ENCODE assay signal across 36 cellular contexts in genomic region chr5:15386122-15386521, GRCh38.
"Had no signal": no experiment of that assay in that cellular context is flagged by ENCODE, and none has a peak within 500 bp of the region (broad histone marks: within the 10 kb centered on the region; RNA-seq: fewer than 3 reads in every experiment).

No MANE protein-coding gene starts in this region.

- H3K9me3 Mint-ChIP-seq: activated CD4-positive, alpha-beta memory T cell treated with anti-CD3 and anti-CD28 coated beads for 36 hours; activated CD8-positive, alpha-beta T cell treated with anti-CD3 and anti-CD28 coated beads for 36 hours; activated naive CD8-positive, alpha-beta T cell treated with anti-CD3 and anti-CD28 coated beads for 36 hours; activated T-cell treated with anti-CD3 and anti-CD28 coated beads, Interleukin-2, amount 50 U/mL, for 4 hours; activated T-cell treated with anti-CD3 and anti-CD28 coated beads, Interleukin-2, amount 50 U/mL, for 72 hours had no signal

- H3K27me3 Mint-ChIP-seq: activated B cell treated with CpG ODN at 0.5 μM for 24 hours; activated CD4-positive, alpha-beta memory T cell treated with anti-CD3 and anti-CD28 coated beads for 36 hours; activated CD4-positive, alpha-beta T cell treated with anti-CD3 and anti-CD28 coated beads, Interleukin-2, amount 10 ng/mL, durations not matched to agents 24 days and 14 days; activated CD8-positive, alpha-beta T cell treated with anti-CD3 and anti-CD28 coated beads for 36 hours; activated T-helper 17 cell treated with anti-CD3 and anti-CD28 coated beads, Interleukin-2, amount 50 U/mL, for 72 hours; brain; central memory CD8-positive, alpha-beta T cell had no signal

- H3K27ac ChIP-seq: ascending aorta, cardiac muscle cell, VCaP had no signal

- H3K4me1 Mint-ChIP-seq: activated B cell treated with CpG ODN at 0.5 μM for 24 hours; activated CD4-positive, alpha-beta T cell treated with anti-CD3 and anti-CD28 coated beads, Interleukin-2, amount 10 ng/mL, durations not matched to agents 24 days and 14 days; activated naive CD8-positive, alpha-beta T cell treated with anti-CD3 and anti-CD28 coated beads for 36 hours; activated T-helper 17 cell treated with anti-CD3 and anti-CD28 coated beads, Interleukin-2, amount 50 U/mL, for 72 hours; brain; central memory CD8-positive, alpha-beta T cell had no signal

- H3K36me3 Mint-ChIP-seq: activated CD4-positive, alpha-beta memory T cell treated with anti-CD3 and anti-CD28 coated beads for 36 hours; activated naive CD4-positive, alpha-beta T cell treated with anti-CD3 and anti-CD28 coated beads, Interleukin-2, amount 50 U/mL, for 72 hours; activated naive CD8-positive, alpha-beta T cell treated with anti-CD3 and anti-CD28 coated beads for 36 hours; brain had no signal

- DNase-seq: activated B cell treated with CpG ODN at 0.5 μM for 24 hours; activated CD4-positive, alpha-beta memory T cell treated with anti-CD3 and anti-CD28 coated beads for 36 hours; activated CD4-positive, alpha-beta T cell treated with anti-CD3 and anti-CD28 coated beads for 4 hours; activated CD4-positive, alpha-beta T cell treated with anti-CD3 and anti-CD28 coated beads, Interleukin-2, amount 10 ng/mL, durations not matched to agents 24 days and 14 days; activated CD4-positive, alpha-beta T cell treated with anti-CD3 and anti-CD28 coated beads, Interleukin-2, amount 50 U/mL, for 1 hour; activated CD4-positive, alpha-beta T cell treated with anti-CD3 and anti-CD28 coated beads, Interleukin-2, amount 50 U/mL, for 4 hours; activated CD4-positive, CD25-positive, alpha-beta regulatory T cell treated with anti-CD3 and anti-CD28 coated beads, Interleukin-2, amount 50 U/mL, for 72 hours; activated CD8-positive, alpha-beta memory T cell treated with anti-CD3 and anti-CD28 coated beads, Interleukin-2, amount 50 U/mL, for 4 hours; activated CD8-positive, alpha-beta T cell treated with anti-CD3 and anti-CD28 coated beads for 36 hours; activated effector memory CD4-positive, alpha-beta T cell treated with anti-CD3 and anti-CD28 coated beads, Interleukin-2, amount 50 U/mL, for 16 hours; activated gamma-delta T cell treated with Interleukin-2 at 50 U/mL for 16 hours; activated naive CD4-positive, alpha-beta T cell; activated naive CD4-positive, alpha-beta T cell treated with anti-CD3 and anti-CD28 coated beads for 36 hours; activated naive CD4-positive, alpha-beta T cell treated with anti-CD3 and anti-CD28 coated beads, Interleukin-2, amount 50 U/mL, for 16 hours; activated naive CD8-positive, alpha-beta T cell treated with anti-CD3 and anti-CD28 coated beads for 36 hours; activated T-cell treated with anti-CD3 and anti-CD28 coated beads for 4 hours; activated T-cell treated with anti-CD3 and anti-CD28 coated beads, Interleukin-2, amount 50 U/mL, for 1 hour; activated T-cell treated with anti-CD3 and anti-CD28 coated beads, Interleukin-2, amount 50 U/mL, for 4 hours; activated T-cell treated with anti-CD3 and anti-CD28 coated beads, Interleukin-2, amount 50 U/mL, for 72 hours; amygdala; anterior cingulate cortex; caudate nucleus; cerebellar nuclear complex; T-helper 1 cell; T-helper 2 cell; T-helper 9 cell had no signal

- H3K4me3 Mint-ChIP-seq: activated B cell treated with CpG ODN at 0.5 μM for 24 hours; activated CD4-positive, alpha-beta memory T cell treated with anti-CD3 and anti-CD28 coated beads for 36 hours; activated CD4-positive, alpha-beta T cell treated with anti-CD3 and anti-CD28 coated beads, Interleukin-2, amount 10 ng/mL, durations not matched to agents 24 days and 14 days; activated CD8-positive, alpha-beta T cell treated with anti-CD3 and anti-CD28 coated beads for 36 hours; activated naive CD4-positive, alpha-beta T cell treated with anti-CD3 and anti-CD28 coated beads for 36 hours; activated naive CD8-positive, alpha-beta T cell treated with anti-CD3 and anti-CD28 coated beads for 36 hours; activated T-cell treated with anti-CD3 and anti-CD28 coated beads, Interleukin-2, amount 50 U/mL, for 4 hours; activated T-cell treated with anti-CD3 and anti-CD28 coated beads, Interleukin-2, amount 50 U/mL, for 72 hours; activated T-helper 1 cell treated with anti-CD3 and anti-CD28 coated beads, Interleukin-12 subunit alpha, Interleukin-12 subunit beta, Interleukin-2, Interleukin-4 antibody, amounts not matched to agents 30 ng/mL and 10 ng/mL and 1 ng/mL, durations not matched to agents 14 hours and 24 hours and 36 hours; activated T-helper 17 cell treated with anti-CD3 and anti-CD28 coated beads, Interleukin-2, amount 50 U/mL, for 72 hours; brain; central memory CD8-positive, alpha-beta T cell; T-helper 1 cell treated with Interleukin-12 subunit alpha and Interleukin-12 subunit beta and Interleukin-4 antibody, amounts not matched to agents 30 μg/mL and 1 μg/mL, for 36 hours; T-helper 2 cell treated with Interferon-gamma antibody and Interleukin-4, amounts not matched to agents 5 μg/mL and 100 μg/mL, for 36 hours had no signal

- H3K4me1 ChIP-seq: ascending aorta had no signal

- H3K36me3 ChIP-seq: ascending aorta, cardiac muscle cell had no signal

- H3K27me3 ChIP-seq: ascending aorta, cardiac muscle cell had no signal

- H3K27ac Mint-ChIP-seq: activated B cell treated with CpG ODN at 0.5 μM for 24 hours; activated CD4-positive, alpha-beta memory T cell treated with anti-CD3 and anti-CD28 coated beads for 36 hours; activated CD4-positive, alpha-beta T cell treated with anti-CD3 and anti-CD28 coated beads, Interleukin-2, amount 10 ng/mL, durations not matched to agents 24 days and 14 days; activated CD8-positive, alpha-beta T cell treated with anti-CD3 and anti-CD28 coated beads for 36 hours; activated naive CD4-positive, alpha-beta T cell treated with anti-CD3 and anti-CD28 coated beads for 36 hours; activated naive CD4-positive, alpha-beta T cell treated with anti-CD3 and anti-CD28 coated beads, Interleukin-2, amount 50 U/mL, for 72 hours; activated naive CD8-positive, alpha-beta T cell treated with anti-CD3 and anti-CD28 coated beads for 36 hours; activated T-cell treated with anti-CD3 and anti-CD28 coated beads, Interleukin-2, amount 50 U/mL, for 72 hours; activated T-helper 1 cell treated with anti-CD3 and anti-CD28 coated beads, Interleukin-12 subunit alpha, Interleukin-12 subunit beta, Interleukin-2, Interleukin-4 antibody, amounts not matched to agents 30 ng/mL and 10 ng/mL and 1 ng/mL, durations not matched to agents 14 hours and 24 hours and 36 hours; activated T-helper 17 cell treated with anti-CD3 and anti-CD28 coated beads, Interleukin-2, amount 50 U/mL, for 72 hours; T-helper 2 cell treated with Interferon-gamma antibody and Interleukin-4, amounts not matched to agents 5 μg/mL and 100 μg/mL, for 36 hours had no signal

- ATAC-seq: activated CD8-positive, alpha-beta T cell treated with anti-CD3 and anti-CD28 coated beads for 36 hours; activated naive CD4-positive, alpha-beta T cell treated with anti-CD3 and anti-CD28 coated beads, Interleukin-2, amount 50 U/mL, for 72 hours; activated T-cell treated with anti-CD3 and anti-CD28 coated beads, Interleukin-2, amount 50 U/mL, for 4 hours; activated T-cell treated with anti-CD3 and anti-CD28 coated beads, Interleukin-2, amount 50 U/mL, for 72 hours; activated T-helper 17 cell treated with anti-CD3 and anti-CD28 coated beads, Interleukin-2, amount 50 U/mL, for 72 hours had no signal

- H3K9me3 ChIP-seq: ascending aorta had no signal

- H3K4me3 ChIP-seq: ascending aorta, cardiac muscle cell had no signal
